Comparison of ENCODE assay signal across 8 cellular contexts in the genomic region with DNA sequence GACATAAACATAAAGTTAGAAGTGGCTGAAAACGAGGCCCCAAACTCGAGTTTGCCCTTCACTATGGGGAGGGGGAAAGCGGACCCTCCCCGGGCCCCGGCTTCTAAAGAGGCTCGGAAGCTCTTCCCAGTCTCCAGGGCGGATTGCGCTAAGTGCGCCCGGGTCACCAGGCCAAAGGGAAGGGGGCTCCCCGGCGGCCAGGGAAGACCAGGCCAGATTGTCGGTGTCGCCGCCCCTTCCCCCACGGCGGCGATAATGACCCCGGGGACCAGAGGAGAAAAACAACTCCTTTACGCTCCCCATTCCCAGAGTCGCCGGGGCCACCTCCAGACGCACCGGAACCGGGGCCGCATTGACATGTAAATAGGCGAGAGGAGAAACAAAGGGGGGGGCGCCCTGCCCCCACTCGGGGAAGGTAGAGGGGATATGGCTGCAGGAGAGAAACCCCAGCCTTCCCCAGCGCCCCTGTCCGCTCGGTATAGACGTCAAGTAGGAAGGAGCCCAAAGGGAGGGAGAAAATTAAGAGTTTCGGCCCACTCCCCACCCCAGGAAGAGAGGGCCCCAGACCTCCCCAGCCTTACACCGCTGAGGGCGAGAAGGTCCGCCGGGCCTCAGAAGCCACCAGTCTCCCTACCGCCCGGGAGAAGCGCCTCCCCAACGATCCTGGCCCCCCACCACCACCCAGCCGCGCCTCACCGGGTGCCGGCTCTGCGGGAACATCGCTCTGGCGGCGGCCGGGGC. TPM values are rescaled to one million over a fixed set of nuclear protein-coding genes. Genes with fewer than 3 reads are reported as not detected.
A peak's percentile ranks its signal among the peaks of the same experiment; 100 is the strongest.
DNase-seq lines count a peak whose midpoint lies in the region; ATAC-seq and TF ChIP-seq lines count a peak whose summit lies in the region.

No MANE protein-coding gene starts in this region.

- DNase-seq in stimulated activated CD4-positive, alpha-beta T cell treated with anti-CD3 and anti-CD28 coated beads, Interleukin-4, amount 100 ng/mL, for 1 hour, result peak; percentile 7
- DNase-seq in stimulated activated CD4-positive, alpha-beta T cell treated with anti-CD3 and anti-CD28 coated beads, Interleukin-1b, Interleukin-23, amount 100 ng/mL, for 48 hours, result no peak
- peak in 1 of 2 donors; percentile 3 for DNase-seq in activated T-cell treated with anti-CD3 and anti-CD28 coated beads, Interleukin-2, amount 50 U/mL, for 72 hours
- DNase-seq in left ventricle myocardium superior, result peak; percentile 63
- peak; percentile 55 to 71 for DNase-seq in psoas muscle
- DNase-seq in AG20443 (ENCODE audit: low spot score), result no peak

- H3K36me3 ChIP-seq in psoas muscle (ENCODE audit: insufficient read depth in 1 of 2, low read depth in 1 of 2), result peaks cover 0 to 17% of the 10 kb centered on the region in 2 donors

- H3K27ac Mint-ChIP-seq in activated T-cell treated with anti-CD3 and anti-CD28 coated beads, Interleukin-2, amount 50 U/mL, for 72 hours, result no peak overlapping the region

- peaks cover 35% of the 10 kb centered on the region for H3K4me1 ChIP-seq in psoas muscle

- WGBS in psoas muscle, 3 donors, result 0 to 1% (median 0%) methylated on average over 23 to 51 of the region's 51 CpGs

- H3K9me3 Mint-ChIP-seq in activated T-cell treated with anti-CD3 and anti-CD28 coated beads, Interleukin-2, amount 50 U/mL, for 72 hours, result no peaks in the 10 kb centered on the region

- peaks cover 17% of the 10 kb centered on the region for H3K27me3 Mint-ChIP-seq in activated T-cell treated with anti-CD3 and anti-CD28 coated beads, Interleukin-2, amount 50 U/mL, for 72 hours (ENCODE audit: low read depth)

- peak overlapping the region; percentile 81 to 83 for H3K4me3 Mint-ChIP-seq in activated T-cell treated with anti-CD3 and anti-CD28 coated beads, Interleukin-2, amount 50 U/mL, for 72 hours

- peaks cover 0 to 5% of the 10 kb centered on the region in 2 donors for H3K36me3 Mint-ChIP-seq in activated T-cell treated with anti-CD3 and anti-CD28 coated beads, Interleukin-2, amount 50 U/mL, for 72 hours (ENCODE audit: insufficient read depth in 2 of 2)

- peak overlapping the region; percentile 86 for H3K4me3 ChIP-seq in psoas muscle

- no peak for TF ChIP-seq CTCF in psoas muscle (IDR thresholded peaks at IDR 0.05)

- ATAC-seq in activated T-cell treated with anti-CD3 and anti-CD28 coated beads, Interleukin-2, amount 50 U/mL, for 72 hours (replicated peaks in 1 of 2), result no peak
- ATAC-seq in left ventricle myocardium superior (no peak), psoas muscle (peak in 1 of 4 donors; percentile 12), GM18498 (IDR thresholded peaks at IDR 0.05; ENCODE audit: unreplicated experiment) (no peak), HG03460 (IDR thresholded peaks at IDR 0.05; ENCODE audit: unreplicated experiment) (no peak)

- no peaks in the 10 kb centered on the region for H3K9me3 ChIP-seq in psoas muscle

- intact Hi-C loops in left ventricle myocardium superior (cut with micrococcal nuclease), result loop anchor here (10.0 kb wide), 1 partner anchor 163 kb away; no protein-coding TSS in a partner anchor
- intact Hi-C loops in psoas muscle (cut with DNase I), result loop anchor here (2.0 to 10.0 kb wide), 8 partner anchors 65 to 919 kb away; no protein-coding TSS in a partner anchor

- H3K27me3 ChIP-seq in psoas muscle (ENCODE audit: insufficient read depth in 3 of 3, low read length in 2 of 3), result no peaks in the 10 kb centered on the region

- H3K4me1 Mint-ChIP-seq in activated T-cell treated with anti-CD3 and anti-CD28 coated beads, Interleukin-2, amount 50 U/mL, for 72 hours (ENCODE audit: low read depth), result peaks cover 16% of the 10 kb centered on the region

- peak overlapping the region; percentile 79 for H3K27ac ChIP-seq in psoas muscle

RNA-seq across cellular contexts. Expression of a gene that starts 1.7 kb away (rescaled TPM):
- under 1 TPM; 0.30 to 0.34 TPM for total RNA-seq in activated T-cell treated with anti-CD3 and anti-CD28 coated beads, Interleukin-2, amount 50 U/mL, for 72 hours
- 10.2 TPM for total RNA-seq in left ventricle myocardium superior
- total RNA-seq in psoas muscle, result 10 to 100 TPM; 14.6 to 40.9 (median 35.7) TPM
- polyA plus RNA-seq in psoas muscle, result 10 to 100 TPM; 16.0 to 46.7 (median 31.1) TPM

Comparison
In these comparisons a context has a peak if more than half of its experiments do, and no peak if none do; other contexts are left out.
1. DNase-seq: peak in stimulated activated CD4-positive, alpha-beta T cell treated with anti-CD3 and anti-CD28 coated beads, Interleukin-4, amount 100 ng/mL, for 1 hour (single experiment), left ventricle myocardium superior (single experiment) and psoas muscle (2 of 2); none in stimulated activated CD4-positive, alpha-beta T cell treated with anti-CD3 and anti-CD28 coated beads, Interleukin-1b, Interleukin-23, amount 100 ng/mL, for 48 hours (single experiment) and AG20443 (single experiment).